In the genomic region with DNA sequence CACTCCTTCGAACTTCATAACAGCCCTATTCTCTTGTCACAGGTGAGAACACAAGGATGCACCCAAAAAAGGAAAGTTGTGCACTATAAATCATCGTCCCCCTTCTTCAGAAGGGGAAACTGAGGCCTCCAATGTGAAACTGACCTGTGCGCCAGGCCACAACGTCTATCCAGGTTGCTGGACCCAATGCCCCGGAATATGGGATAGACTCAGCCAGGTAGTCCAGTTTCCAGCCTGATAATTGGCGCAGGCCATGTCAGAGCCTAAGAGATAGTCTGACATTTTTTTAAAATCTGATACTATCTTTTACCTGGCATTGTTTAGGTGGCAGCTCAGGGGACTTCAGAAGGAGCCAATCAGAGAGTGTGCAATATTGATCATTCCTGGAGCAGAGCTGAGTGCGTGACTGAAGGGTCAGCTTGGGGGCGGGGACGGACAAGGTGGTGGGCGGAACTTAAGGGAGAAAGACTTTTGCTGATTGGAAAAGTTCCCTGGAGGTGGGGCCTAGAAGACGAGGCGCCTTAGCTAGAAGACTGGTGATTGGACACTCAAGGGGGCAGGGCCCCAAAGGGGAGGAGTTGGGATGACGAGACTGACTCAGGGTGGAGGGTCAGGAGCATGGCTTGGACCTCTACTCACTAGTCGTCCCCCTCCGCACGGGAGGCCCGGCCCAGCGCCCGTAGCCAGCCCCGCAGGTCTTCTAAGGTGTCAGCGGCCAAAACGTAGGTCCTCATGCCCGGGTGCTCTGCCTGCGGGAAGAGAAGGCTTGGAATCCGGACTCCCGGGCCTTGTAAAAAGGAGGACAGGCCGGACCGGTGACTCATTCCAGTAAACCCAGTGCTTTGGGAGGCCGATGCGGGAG, we compare ENCODE assay signal across 12 cellular contexts. TPM values are rescaled to one million over a fixed set of nuclear protein-coding genes. Genes with fewer than 3 reads are reported as not detected.
A peak's percentile ranks its signal among the peaks of the same experiment; 100 is the strongest.
DNase-seq lines count a peak whose midpoint lies in the region; ATAC-seq and TF ChIP-seq lines count a peak whose summit lies in the region.
"Had no signal": no experiment of that assay in that cellular context is flagged by ENCODE, and none has a peak within 500 bp of the region (broad histone marks: within the 10 kb centered on the region; RNA-seq: fewer than 3 reads in every experiment).

No MANE protein-coding gene starts in this region.

- H3K9me3 ChIP-seq in gastroesophageal sphincter = no peaks in the 10 kb centered on the region

- H3K36me3 Mint-ChIP-seq in activated CD4-positive, alpha-beta T cell treated with anti-CD3 and anti-CD28 coated beads, Interleukin-2, amount 10 ng/mL, durations not matched to agents 7 days and 5 days (ENCODE audit: low read depth) = no peaks in the 10 kb centered on the region

- H3K27ac ChIP-seq in gastroesophageal sphincter = no peak overlapping the region

- H3K36me3 ChIP-seq in gastroesophageal sphincter = peaks cover 0 to 36% of the 10 kb centered on the region in 2 donors

- ATAC-seq in HG03460 (IDR thresholded peaks at IDR 0.05; ENCODE audit: unreplicated experiment) (peak; percentile 54), gastroesophageal sphincter (peak; percentile 34), sciatic nerve (peak; percentile 67), HG03432 (IDR thresholded peaks at IDR 0.05; ENCODE audit: unreplicated experiment) (no peak), GM19452 (IDR thresholded peaks at IDR 0.05; ENCODE audit: unreplicated experiment) (no peak)

- 84 to 89% methylated on average over 6 to 20 of the region's 30 CpGs for WGBS in gastroesophageal sphincter (ENCODE audit: low coverage in 1 of 2), 2 donors

- H3K4me1 Mint-ChIP-seq in activated CD4-positive, alpha-beta T cell treated with anti-CD3 and anti-CD28 coated beads, Interleukin-2, amount 10 ng/mL, durations not matched to agents 7 days and 5 days = peaks cover 13% of the 10 kb centered on the region

- intact Hi-C loops in sciatic nerve (cut with DNase I) = loop anchor here (10.0 kb wide), 1 partner anchor 105 kb away; a partner anchor contains a TSS

- no peak for TF ChIP-seq POLR2A in gastroesophageal sphincter (IDR thresholded peaks at IDR 0.05)

- no peaks in the 10 kb centered on the region for H3K27me3 Mint-ChIP-seq in activated CD4-positive, alpha-beta T cell treated with anti-CD3 and anti-CD28 coated beads, Interleukin-2, amount 10 ng/mL, durations not matched to agents 7 days and 5 days

- TF ChIP-seq CTCF in gastroesophageal sphincter (IDR thresholded peaks at IDR 0.05) = no peak

- H3K4me3 Mint-ChIP-seq in activated CD4-positive, alpha-beta T cell treated with anti-CD3 and anti-CD28 coated beads, Interleukin-2, amount 10 ng/mL, durations not matched to agents 7 days and 5 days = peak overlapping the region; percentile 84

- H3K9me3 Mint-ChIP-seq in activated CD4-positive, alpha-beta T cell treated with anti-CD3 and anti-CD28 coated beads, Interleukin-2, amount 10 ng/mL, durations not matched to agents 7 days and 5 days = no peaks in the 10 kb centered on the region

- no peaks in the 10 kb centered on the region for H3K27me3 ChIP-seq in gastroesophageal sphincter

- peak overlapping the region; percentile 36 for H3K27ac Mint-ChIP-seq in activated CD4-positive, alpha-beta T cell treated with anti-CD3 and anti-CD28 coated beads, Interleukin-2, amount 10 ng/mL, durations not matched to agents 7 days and 5 days

- CTCF ChIA-PET in activated CD4-positive, alpha-beta T cell treated with anti-CD3 and anti-CD28 coated beads, Interleukin-2, amount 10 ng/mL, durations not matched to agents 7 days and 5 days (lab: Charles Lee) = interaction anchor here (0.7 kb wide), 1 partner anchor 736 kb away, joined by 5 read pairs; no protein-coding TSS in a partner anchor

- TF ChIP-seq EP300 in gastroesophageal sphincter (IDR thresholded peaks at IDR 0.05) = no peak

- POLR2A ChIA-PET in activated CD4-positive, alpha-beta T cell treated with anti-CD3 and anti-CD28 coated beads, Interleukin-2, amount 10 ng/mL, durations not matched to agents 7 days and 5 days (lab: Charles Lee) = interaction anchor here (0.6 to 1.0 kb wide), 2 partner anchors 12 to 104 kb away, joined by 3 read pairs; a partner anchor contains a TSS

- no peaks in the 10 kb centered on the region for H3K4me1 ChIP-seq in gastroesophageal sphincter

- no peak overlapping the region for H3K4me3 ChIP-seq in gastroesophageal sphincter

- DNase-seq in activated CD4-positive, alpha-beta T cell treated with anti-CD3 and anti-CD28 coated beads, Interleukin-2, amount 10 ng/mL, durations not matched to agents 7 days and 5 days = peak; percentile 23
- no peak for DNase-seq in activated CD4-positive, alpha-beta T cell treated with anti-CD3 and anti-CD28 coated beads for 4 hours
- DNase-seq in sciatic nerve (ENCODE audit: low spot score) (no peak), NCI-H2227 (lab: John Stamatoyannopoulos, UW; ENCODE audit: unreplicated experiment) (no peak)

RNA-seq across cellular contexts. Expression of a gene that starts 8.5 kb away (rescaled TPM):
- 1 to 10 TPM; 3.8 to 4.6 TPM for total RNA-seq in activated CD4-positive, alpha-beta T cell treated with anti-CD3 and anti-CD28 coated beads, Interleukin-2, amount 10 ng/mL, durations not matched to agents 7 days and 5 days
- total RNA-seq in gastroesophageal sphincter (10 to 100 TPM; 11.4 to 29.2 (median 18.1) TPM), sciatic nerve (519 TPM)

RNA-seq across cellular contexts. Expression of a gene that starts 12.3 kb away (rescaled TPM):
- 10 to 100 TPM; 49.6 to 53.3 TPM for total RNA-seq in activated CD4-positive, alpha-beta T cell treated with anti-CD3 and anti-CD28 coated beads, Interleukin-2, amount 10 ng/mL, durations not matched to agents 7 days and 5 days
- total RNA-seq in gastroesophageal sphincter = 10 to 100 TPM; 53.9 to 70.0 (median 60.9) TPM
- 95.8 TPM for total RNA-seq in sciatic nerve

RNA-seq across cellular contexts. Expression of a gene that starts 23.7 kb away (rescaled TPM):
- total RNA-seq in activated CD4-positive, alpha-beta T cell treated with anti-CD3 and anti-CD28 coated beads, Interleukin-2, amount 10 ng/mL, durations not matched to agents 7 days and 5 days = under 1 TPM; 0.27 to 0.77 TPM
- total RNA-seq in gastroesophageal sphincter = 10 to 100 TPM in 2 of 4 donors, 1 to 10 TPM in 2; 5.3 to 12.5 (median 8.2) TPM
- 22.2 TPM for total RNA-seq in sciatic nerve
- total RNA-seq: HT-29 had no signal

RNA-seq across cellular contexts. Expression of a gene that starts 38.6 kb away (rescaled TPM):
- not detected for total RNA-seq in activated CD4-positive, alpha-beta T cell treated with anti-CD3 and anti-CD28 coated beads, Interleukin-2, amount 10 ng/mL, durations not matched to agents 7 days and 5 days
- total RNA-seq in gastroesophageal sphincter (1 to 10 TPM in 1 of 4 donors, not detected in 3; 2.0 TPM), sciatic nerve (1.1 TPM)
- total RNA-seq: epithelial cell of proximal tubule, HT-29, myocyte, RPMI7951 had no signal

RNA-seq across cellular contexts. Expression of a gene that starts 40.2 kb away (rescaled TPM):
- 100 to 1,000 TPM; 231 to 251 TPM for total RNA-seq in activated CD4-positive, alpha-beta T cell treated with anti-CD3 and anti-CD28 coated beads, Interleukin-2, amount 10 ng/mL, durations not matched to agents 7 days and 5 days
- total RNA-seq in gastroesophageal sphincter (100 to 1,000 TPM; 188 to 326 (median 279) TPM), sciatic nerve (262 TPM)

Comparison
In these comparisons a context has a peak if more than half of its experiments do, and no peak if none do; other contexts are left out.
1. ATAC-seq: peak in HG03460 (single experiment), gastroesophageal sphincter (single experiment) and sciatic nerve (single experiment); none in HG03432 (single experiment) and GM19452 (single experiment).
2. RNA of a gene that starts 8.5 kb away (total RNA-seq): 519 TPM in sciatic nerve (single experiment); 11.4 to 29.2 TPM in gastroesophageal sphincter and 3.8 to 4.6 TPM in activated CD4-positive, alpha-beta T cell treated with anti-CD3 and anti-CD28 coated beads, Interleukin-2, amount 10 ng/mL, durations not matched to agents 7 days and 5 days; every median in the first group is over 10 times any median in the second.